23 cellular contexts compared by ENCODE assay signal in the genomic region with DNA sequence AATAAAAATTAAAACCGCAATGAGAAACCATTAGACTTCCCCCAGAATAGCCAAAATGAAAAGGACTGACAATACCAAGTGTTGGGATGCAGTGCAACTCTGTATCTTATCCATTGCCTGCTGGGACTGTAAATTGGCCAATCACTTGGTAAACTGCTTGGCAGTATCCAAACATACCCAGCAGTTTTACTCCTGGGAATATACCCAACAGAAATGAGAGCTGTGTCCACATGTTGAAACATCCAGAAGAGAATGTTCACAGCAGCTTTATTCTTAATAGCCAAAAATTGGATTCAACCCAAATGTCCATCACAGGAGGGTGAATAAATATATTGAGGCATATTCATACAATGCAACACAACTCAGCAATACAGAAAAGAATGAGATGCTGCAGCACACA.
"Had no signal": no experiment of that assay in that cellular context is flagged by ENCODE, and none has a peak within 500 bp of the region (broad histone marks: within the 10 kb centered on the region; RNA-seq: fewer than 3 reads in every experiment).

No MANE protein-coding gene starts in this region.

- H3K36me3 Mint-ChIP-seq: naive thymus-derived CD4-positive, alpha-beta T cell; stimulated activated naive B cell treated with anti-CD40 and anti-IgM and Interleukin-4, amounts not matched to agents 10 μg/mL and 1 μg/mL and 100 μg/mL, for 72 hours had no signal

- H3K4me3 ChIP-seq: esophagus muscularis mucosa, hepatocyte, skin epidermis, testis, tibial nerve, upper lobe of right lung, vagina had no signal

- H3K4me2 ChIP-seq: hepatocyte had no signal

- H3K27me3 Mint-ChIP-seq: dendritic cell treated with granulocyte-macrophage colony-stimulating factor and Interleukin-4, amounts not matched to agents 40 ng/mL and 50 ng/mL, for 4 days; effector memory CD8-positive, alpha-beta T cell; stimulated activated naive B cell treated with anti-CD40 and anti-IgM and Interleukin-4, amounts not matched to agents 10 μg/mL and 1 μg/mL and 100 μg/mL, for 72 hours; stimulated activated naive CD8-positive, alpha-beta T cell treated with anti-CD3 and anti-CD28 coated beads, Interleukin-15, amount 100 ng/mL, for 72 hours had no signal

- ATAC-seq: effector memory CD8-positive, alpha-beta T cell; left ventricle myocardium superior; naive thymus-derived CD4-positive, alpha-beta T cell; sciatic nerve; stimulated activated naive B cell treated with anti-CD40 and anti-IgM and Interleukin-4, amounts not matched to agents 10 μg/mL and 1 μg/mL and 100 μg/mL, for 72 hours; stimulated activated naive CD8-positive, alpha-beta T cell treated with anti-CD3 and anti-CD28 coated beads, Interleukin-15, amount 100 ng/mL, for 72 hours; upper lobe of right lung had no signal

- H3K27ac Mint-ChIP-seq: dendritic cell treated with granulocyte-macrophage colony-stimulating factor and Interleukin-4, amounts not matched to agents 40 ng/mL and 50 ng/mL, for 4 days; effector memory CD8-positive, alpha-beta T cell; naive thymus-derived CD4-positive, alpha-beta T cell; nephron progenitor cell; stimulated activated naive B cell treated with anti-CD40 and anti-IgM and Interleukin-4, amounts not matched to agents 10 μg/mL and 1 μg/mL and 100 μg/mL, for 72 hours; stimulated activated naive CD8-positive, alpha-beta T cell treated with anti-CD3 and anti-CD28 coated beads, Interleukin-15, amount 100 ng/mL, for 72 hours had no signal

- H3K4me3 Mint-ChIP-seq: dendritic cell treated with granulocyte-macrophage colony-stimulating factor and Interleukin-4, amounts not matched to agents 40 ng/mL and 50 ng/mL, for 4 days; effector memory CD8-positive, alpha-beta T cell; naive thymus-derived CD4-positive, alpha-beta T cell; nephron progenitor cell; stimulated activated naive B cell treated with anti-CD40 and anti-IgM and Interleukin-4, amounts not matched to agents 10 μg/mL and 1 μg/mL and 100 μg/mL, for 72 hours; stimulated activated naive CD8-positive, alpha-beta T cell treated with anti-CD3 and anti-CD28 coated beads, Interleukin-15, amount 100 ng/mL, for 72 hours had no signal

- DNase-seq: effector memory CD8-positive, alpha-beta T cell; foreskin fibroblast; head of caudate nucleus; left colon; left ventricle myocardium superior; mesendoderm; naive thymus-derived CD4-positive, alpha-beta T cell; nephron progenitor cell; posterior cingulate gyrus; stimulated activated CD4-positive, alpha-beta T cell treated with anti-CD3 and anti-CD28 coated beads, Interleukin-2, amount 100 ng/mL, for 24 hours; stimulated activated CD4-positive, alpha-beta T cell treated with anti-CD3 and anti-CD28 coated beads, Interleukin-4, amount 100 ng/mL, for 4 hours; stimulated activated naive B cell treated with anti-CD40 and anti-IgM and Interleukin-4, amounts not matched to agents 10 μg/mL and 1 μg/mL and 100 μg/mL, for 72 hours; stimulated activated naive CD8-positive, alpha-beta T cell treated with anti-CD3 and anti-CD28 coated beads, Interleukin-15, amount 100 ng/mL, for 72 hours; testis; upper lobe of right lung had no signal

- H3K9me3 ChIP-seq: esophagus muscularis mucosa, testis, tibial nerve, upper lobe of right lung, vagina had no signal

- H3K36me3 ChIP-seq: esophagus muscularis mucosa, tibial nerve, upper lobe of right lung, vagina had no signal

- H3K27me3 ChIP-seq: esophagus muscularis mucosa, hepatocyte, testis, tibial nerve, upper lobe of right lung, vagina had no signal

- H3K4me1 Mint-ChIP-seq: nephron progenitor cell; stimulated activated naive B cell treated with anti-CD40 and anti-IgM and Interleukin-4, amounts not matched to agents 10 μg/mL and 1 μg/mL and 100 μg/mL, for 72 hours; stimulated activated naive CD8-positive, alpha-beta T cell treated with anti-CD3 and anti-CD28 coated beads, Interleukin-15, amount 100 ng/mL, for 72 hours had no signal

- H2AFZ ChIP-seq: hepatocyte had no signal

- H3K9me3 Mint-ChIP-seq: dendritic cell treated with granulocyte-macrophage colony-stimulating factor and Interleukin-4, amounts not matched to agents 40 ng/mL and 50 ng/mL, for 4 days; effector memory CD8-positive, alpha-beta T cell; naive thymus-derived CD4-positive, alpha-beta T cell; nephron progenitor cell; stimulated activated naive B cell treated with anti-CD40 and anti-IgM and Interleukin-4, amounts not matched to agents 10 μg/mL and 1 μg/mL and 100 μg/mL, for 72 hours; stimulated activated naive CD8-positive, alpha-beta T cell treated with anti-CD3 and anti-CD28 coated beads, Interleukin-15, amount 100 ng/mL, for 72 hours had no signal

- H3K27ac ChIP-seq: epithelial cell of prostate, esophagus muscularis mucosa, hepatocyte, skin epidermis, testis, tibial nerve, upper lobe of right lung, vagina had no signal
